Comparison of ENCODE assay signal across 21 cellular contexts in genomic region chr13:110436276-110436675, GRCh38.
"Had no signal": no experiment of that assay in that cellular context is flagged by ENCODE, and none has a peak within 500 bp of the region (broad histone marks: within the 10 kb centered on the region; RNA-seq: fewer than 3 reads in every experiment).

No MANE protein-coding gene starts in this region.

- ATAC-seq: activated CD8-positive, alpha-beta T cell treated with anti-CD3 and anti-CD28 coated beads, Interleukin-2, amount 10 ng/mL, durations not matched to agents 7 days and 5 days; body of pancreas; esophagus mucosa; left cardiac atrium; mucosa of descending colon had no signal

- H3K4me1 ChIP-seq: body of pancreas, colonic mucosa, vagina had no signal

- H3K27ac ChIP-seq: body of pancreas, colonic mucosa, neutrophil, vagina had no signal

- H3K36me3 ChIP-seq: colonic mucosa, neutrophil had no signal

- H3K4me3 Mint-ChIP-seq: activated CD4-positive, alpha-beta T cell treated with anti-CD3 and anti-CD28 coated beads, Interleukin-2, amount 10 ng/mL, durations not matched to agents 24 days and 14 days; activated CD8-positive, alpha-beta T cell treated with anti-CD3 and anti-CD28 coated beads, Interleukin-2, amount 10 ng/mL, durations not matched to agents 7 days and 5 days; activated naive CD4-positive, alpha-beta T cell treated with anti-CD3 and anti-CD28 coated beads, Interleukin-2, amount 10 ng/mL, durations not matched to agents 7 days and 5 days; activated T-cell treated with anti-CD3 and anti-CD28 coated beads, Interleukin-2, amount 50 U/mL, for 24 hours; naive B cell had no signal

- DNase-seq: activated CD4-positive, alpha-beta T cell treated with anti-CD3 and anti-CD28 coated beads, Interleukin-2, amount 10 ng/mL, durations not matched to agents 24 days and 14 days; activated CD8-positive, alpha-beta T cell treated with anti-CD3 and anti-CD28 coated beads, Interleukin-2, amount 10 ng/mL, durations not matched to agents 7 days and 5 days; activated effector memory CD4-positive, alpha-beta T cell treated with Interleukin-2 at 50 U/mL for 16 hours; activated naive CD4-positive, alpha-beta T cell treated with anti-CD3 and anti-CD28 coated beads, Interleukin-2, amount 10 ng/mL, durations not matched to agents 7 days and 5 days; activated T-cell treated with anti-CD3 and anti-CD28 coated beads, Interleukin-2, amount 50 U/mL, for 24 hours; body of pancreas; caudate nucleus; colonic mucosa; left cardiac atrium; mesenchymal stem cell; mucosa of descending colon; naive B cell; stimulated activated CD4-positive, alpha-beta T cell treated with anti-CD3 and anti-CD28 coated beads, Interleukin-12 subunit alpha, Interleukin-12 subunit beta, amount 100 ng/mL, for 4 hours; stimulated activated CD4-positive, alpha-beta T cell treated with anti-CD3 and anti-CD28 coated beads, Interleukin-2, amount 100 ng/mL, for 24 hours; stimulated activated naive CD4-positive, alpha-beta T cell treated with Interleukin-2 at 50 U/mL for 16 hours; substantia nigra; T1000; trophoblast cell had no signal

- H3K4me1 Mint-ChIP-seq: activated CD4-positive, alpha-beta T cell treated with anti-CD3 and anti-CD28 coated beads, Interleukin-2, amount 10 ng/mL, durations not matched to agents 24 days and 14 days; activated naive CD4-positive, alpha-beta T cell treated with anti-CD3 and anti-CD28 coated beads, Interleukin-2, amount 10 ng/mL, durations not matched to agents 7 days and 5 days; naive B cell had no signal

- H3K27ac Mint-ChIP-seq: activated CD4-positive, alpha-beta T cell treated with anti-CD3 and anti-CD28 coated beads, Interleukin-2, amount 10 ng/mL, durations not matched to agents 24 days and 14 days; activated CD8-positive, alpha-beta T cell treated with anti-CD3 and anti-CD28 coated beads, Interleukin-2, amount 10 ng/mL, durations not matched to agents 7 days and 5 days; activated naive CD4-positive, alpha-beta T cell treated with anti-CD3 and anti-CD28 coated beads, Interleukin-2, amount 10 ng/mL, durations not matched to agents 7 days and 5 days; activated T-cell treated with anti-CD3 and anti-CD28 coated beads, Interleukin-2, amount 50 U/mL, for 24 hours; naive B cell had no signal

- H3K9me3 Mint-ChIP-seq: activated CD4-positive, alpha-beta T cell treated with anti-CD3 and anti-CD28 coated beads, Interleukin-2, amount 10 ng/mL, durations not matched to agents 24 days and 14 days; activated naive CD4-positive, alpha-beta T cell treated with anti-CD3 and anti-CD28 coated beads, Interleukin-2, amount 10 ng/mL, durations not matched to agents 7 days and 5 days; activated T-cell treated with anti-CD3 and anti-CD28 coated beads, Interleukin-2, amount 50 U/mL, for 24 hours had no signal

- H3K36me3 Mint-ChIP-seq: activated naive CD4-positive, alpha-beta T cell treated with anti-CD3 and anti-CD28 coated beads, Interleukin-2, amount 10 ng/mL, durations not matched to agents 7 days and 5 days; naive B cell had no signal

- H3K27me3 ChIP-seq: body of pancreas, colonic mucosa, vagina had no signal

- H3K4me3 ChIP-seq: body of pancreas, colonic mucosa, mucosa of descending colon, vagina had no signal

- H3K9me3 ChIP-seq: body of pancreas, colonic mucosa, mucosa of descending colon, neutrophil, vagina had no signal
